ENCODE assay signal across 9 cellular contexts in genomic region chr4:119025440-119025839, GRCh38.
DNase-seq lines count a peak whose midpoint lies in the region; ATAC-seq and TF ChIP-seq lines count a peak whose summit lies in the region.
"Had no signal": no experiment of that assay in that cellular context is flagged by ENCODE, and none has a peak within 500 bp of the region (broad histone marks: within the 10 kb centered on the region; RNA-seq: fewer than 3 reads in every experiment).

No MANE protein-coding gene starts in this region.

- TF ChIP-seq CTCF in fibroblast of the aortic adventitia (IDR thresholded peaks at IDR 0.05; ENCODE audit: insufficient read depth, low read length): no peak
- no peak for TF ChIP-seq CTCF in retinal pigment epithelial cell (conservative IDR thresholded peaks at IDR 0.05; ENCODE audit: low read depth, low read length)

- ATAC-seq in GM21786 (IDR thresholded peaks at IDR 0.05; ENCODE audit: unreplicated experiment) (no peak), HG03095 (IDR thresholded peaks at IDR 0.05; ENCODE audit: unreplicated experiment) (no peak)

- H3K4me3 ChIP-seq in fibroblast of the aortic adventitia (ENCODE audit: low read depth, low read length) (no peak overlapping the region), retinal pigment epithelial cell (ENCODE audit: low read length) (peak overlapping the region; percentile 5)
- H3K4me3 ChIP-seq: body of pancreas had no signal

- DNase-seq in EL: peak; percentile 64
- DNase-seq in SK-MEL-5 (ENCODE audit: low read depth, low spot score): peak; percentile 33
- peak; percentile 82 for DNase-seq in fibroblast of the aortic adventitia (ENCODE audit: low read depth)
- DNase-seq in retinal pigment epithelial cell (ENCODE audit: low read depth): no peak
- DNase-seq in DMS114 treated with DMSO at 0.1 percent for 48 hours (lab: John Stamatoyannopoulos, UW; ENCODE audit: unreplicated experiment): no peak
- DNase-seq in stimulated activated CD4-positive, alpha-beta T cell treated with anti-CD3 and anti-CD28 coated beads, Interleukin-4, amount 100 ng/mL, for 24 hours: no peak

- in situ Hi-C loops in SK-MEL-5 (cut with HindIII; ENCODE audit: low pct_unique_long_range_greater_than_20kb, low sequenced_read_pairs): no loop called here

Comparison
In these comparisons a context has a peak if more than half of its experiments do, and no peak if none do; other contexts are left out.
1. DNase-seq: peak in EL (single experiment), SK-MEL-5 (single experiment) and fibroblast of the aortic adventitia (single experiment); none in retinal pigment epithelial cell (single experiment), DMS114 treated with DMSO at 0.1 percent for 48 hours (single experiment) and stimulated activated CD4-positive, alpha-beta T cell treated with anti-CD3 and anti-CD28 coated beads, Interleukin-4, amount 100 ng/mL, for 24 hours (single experiment).